In the genomic region with DNA sequence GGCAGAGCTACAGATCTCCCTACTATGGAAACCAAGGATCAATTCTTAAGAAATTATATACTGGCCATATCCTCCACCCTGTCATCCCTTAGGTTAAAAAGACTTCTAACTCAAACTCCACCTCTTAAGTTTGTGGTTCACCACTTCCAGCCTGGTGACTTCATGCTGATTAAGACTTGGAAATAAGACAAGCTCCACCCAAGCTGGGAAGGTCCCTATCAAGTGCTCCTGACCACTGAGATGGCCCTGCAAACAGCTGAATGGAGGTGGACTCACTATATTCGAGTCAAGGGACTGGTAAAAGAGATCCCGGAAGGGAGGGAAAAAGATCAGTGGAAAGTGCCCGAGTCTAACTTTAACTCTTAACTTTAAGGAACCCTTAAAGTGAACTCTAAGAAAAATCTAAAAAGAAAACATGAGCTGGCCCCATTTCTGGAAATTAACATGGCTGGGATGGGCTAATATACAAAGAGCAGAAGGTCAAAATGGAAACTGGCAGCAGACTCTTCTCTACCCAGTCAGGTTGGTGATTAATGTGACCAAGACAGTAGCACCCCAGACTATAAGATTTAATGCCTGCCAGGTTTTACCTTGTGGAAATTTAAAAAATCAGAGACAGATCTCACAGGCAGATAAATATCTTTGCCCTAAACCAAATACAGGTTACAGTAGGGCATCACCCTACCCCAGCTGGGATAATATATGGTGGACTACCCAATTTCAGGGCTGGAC, we compare ENCODE assay signal across 9 cellular contexts. TPM values are rescaled to one million over a fixed set of nuclear protein-coding genes. Genes with fewer than 3 reads are reported as not detected.
A peak's percentile ranks its signal among the peaks of the same experiment; 100 is the strongest.
DNase-seq lines count a peak whose midpoint lies in the region; ATAC-seq and TF ChIP-seq lines count a peak whose summit lies in the region.
"Had no signal": no experiment of that assay in that cellular context is flagged by ENCODE, and none has a peak within 500 bp of the region (broad histone marks: within the 10 kb centered on the region; RNA-seq: fewer than 3 reads in every experiment).

No MANE protein-coding gene starts in this region.

- H3K4me1 ChIP-seq in SJCRH30 (peaks cover 43% of the 10 kb centered on the region), right lobe of liver (no peaks in the 10 kb centered on the region), neuronal stem cell (ENCODE audit: control insufficient read depth in 2 of 2, insufficient read depth in 1 of 2, low read depth in 1 of 2, low read length in 2 of 2) (peaks cover 0 to 15% of the 10 kb centered on the region in 2 donors)

- no peak overlapping the region for H2AFZ ChIP-seq in neuronal stem cell (ENCODE audit: low read length)

- H3K4me3 Mint-ChIP-seq in stimulated activated naive CD8-positive, alpha-beta T cell treated with anti-CD3 and anti-CD28 coated beads, Interleukin-15, amount 100 ng/mL, for 72 hours = peak overlapping the region; percentile 76 to 81

- H3K14ac ChIP-seq in neuronal stem cell (ENCODE audit: low read length) = no peak overlapping the region

- TF ChIP-seq CTCF in right lobe of liver (IDR thresholded peaks at IDR 0.05) = no peak

- peak; percentile 85 for ATAC-seq in stimulated activated naive CD8-positive, alpha-beta T cell treated with anti-CD3 and anti-CD28 coated beads, Interleukin-15, amount 100 ng/mL, for 72 hours
- no peak for ATAC-seq in right lobe of liver

- H3K27ac Mint-ChIP-seq in stimulated activated naive CD8-positive, alpha-beta T cell treated with anti-CD3 and anti-CD28 coated beads, Interleukin-15, amount 100 ng/mL, for 72 hours = peak overlapping the region; percentile 9 to 77

- no peaks in the 10 kb centered on the region for H3K9me3 Mint-ChIP-seq in stimulated activated naive CD8-positive, alpha-beta T cell treated with anti-CD3 and anti-CD28 coated beads, Interleukin-15, amount 100 ng/mL, for 72 hours

- H3K9ac ChIP-seq in neuronal stem cell (ENCODE audit: low read depth, low read length, poor library complexity) = no peak overlapping the region

- H3K9me3 ChIP-seq in SJCRH30 (replicated peaks) = no peaks in the 10 kb centered on the region
- H3K9me3 ChIP-seq in right lobe of liver = no peaks in the 10 kb centered on the region
- H3K9me3 ChIP-seq in neuronal stem cell (replicated peaks in 1 of 2; ENCODE audit: control insufficient read depth in 2 of 2, insufficient read depth in 1 of 2, low read depth in 1 of 2, low read length in 2 of 2) = peaks cover 0 to 3% of the 10 kb centered on the region in 2 donors

- no peak overlapping the region for H2BK15ac ChIP-seq in neuronal stem cell (ENCODE audit: low read length)

- H2AK5ac ChIP-seq in neuronal stem cell (ENCODE audit: low read depth, low read length) = no peak overlapping the region

- DNase-seq in activated T-cell treated with anti-CD3 and anti-CD28 coated beads for 24 hours (ENCODE audit: low read depth) = peak; percentile 32
- DNase-seq in activated T-cell treated with anti-CD3 and anti-CD28 coated beads for 4 hours = no peak
- DNase-seq in SJCRH30 = peak; percentile 87 to 93
- peak; percentile 45 for DNase-seq in central memory CD4-positive, alpha-beta T cell
- DNase-seq in stimulated activated naive CD8-positive, alpha-beta T cell treated with anti-CD3 and anti-CD28 coated beads, Interleukin-15, amount 100 ng/mL, for 72 hours = peak; percentile 53 to 73
- no peak for DNase-seq in right lobe of liver
- DNase-seq in ureter (ENCODE audit: low spot score) = no peak
- DNase-seq in neuronal stem cell (ENCODE audit: low spot score) = no peak

- no peaks in the 10 kb centered on the region; the same call in 1 of the 2 replicates for H3K36me3 ChIP-seq in SJCRH30
- no peaks in the 10 kb centered on the region for H3K36me3 ChIP-seq in right lobe of liver
- no peaks in the 10 kb centered on the region for H3K36me3 ChIP-seq in neuronal stem cell (replicated peaks in 1 of 2; ENCODE audit: control insufficient read depth in 2 of 2, insufficient read depth in 2 of 2, low read length in 2 of 2)

- H3K4ac ChIP-seq in neuronal stem cell (ENCODE audit: low read length) = no peak overlapping the region

- H3K23ac ChIP-seq in neuronal stem cell (ENCODE audit: low read depth, low read length, poor library complexity) = no peak overlapping the region

- no peak overlapping the region for H2BK5ac ChIP-seq in neuronal stem cell (ENCODE audit: low read length)

- 68% methylated on average over 3 of the region's 3 CpGs for WGBS in right lobe of liver (ENCODE audit: insufficient coverage, low coverage, low lambda C conversion rate, missing lambda C conversion rate)
- no CpG with 5 or more reads among the region's 3 CpGs for WGBS in neuronal stem cell (ENCODE audit: extremely low coverage in 2 of 2, insufficient read length in 2 of 2, insufficient replicate concordance in 1 of 2), 2 donors

- no peak overlapping the region for H4K8ac ChIP-seq in neuronal stem cell (ENCODE audit: low read depth, low read length)

- H3K79me1 ChIP-seq in neuronal stem cell (ENCODE audit: low read depth, low read length) = no peaks in the 10 kb centered on the region

- H3K27ac ChIP-seq in SJCRH30 (peak overlapping the region; percentile 84), right lobe of liver (no peak overlapping the region), neuronal stem cell (replicated peaks; ENCODE audit: low read length) (no peak overlapping the region)
- H3K27ac ChIP-seq: C4-2B had no signal

- no peak overlapping the region for H2BK120ac ChIP-seq in neuronal stem cell (ENCODE audit: low read depth, low read length)

- H4K91ac ChIP-seq in neuronal stem cell (ENCODE audit: low read depth, low read length, poor library complexity) = no peak overlapping the region

- H3K4me2 ChIP-seq in neuronal stem cell (ENCODE audit: insufficient read depth, low read length, poor library complexity, severe bottlenecking) = no peak overlapping the region

- no peak for TF ChIP-seq POLR2A in right lobe of liver (IDR thresholded peaks at IDR 0.05)

- intact Hi-C loops in right lobe of liver (cut with DNase I) = no loop called here

- H3K4me3 ChIP-seq in SJCRH30 (no peak overlapping the region), right lobe of liver (no peak overlapping the region), neuronal stem cell (ENCODE audit: low read length in 2 of 2) (no peak overlapping the region)

- H3K27me3 ChIP-seq in SJCRH30 (no peaks in the 10 kb centered on the region), right lobe of liver (no peaks in the 10 kb centered on the region), neuronal stem cell (ENCODE audit: control insufficient read depth in 3 of 3, insufficient read depth in 3 of 3, low read depth in 1 of 3, low read length in 3 of 3) (no peaks in the 10 kb centered on the region)

- no peak overlapping the region for H2BK12ac ChIP-seq in neuronal stem cell (ENCODE audit: low read length)

- peaks cover 49% of the 10 kb centered on the region for H3K4me1 Mint-ChIP-seq in stimulated activated naive CD8-positive, alpha-beta T cell treated with anti-CD3 and anti-CD28 coated beads, Interleukin-15, amount 100 ng/mL, for 72 hours

- no peak overlapping the region for H3K18ac ChIP-seq in neuronal stem cell (ENCODE audit: low read length)

- peaks cover 53% of the 10 kb centered on the region for H3K27me3 Mint-ChIP-seq in stimulated activated naive CD8-positive, alpha-beta T cell treated with anti-CD3 and anti-CD28 coated beads, Interleukin-15, amount 100 ng/mL, for 72 hours

RNA-seq across cellular contexts. Expression of a gene that starts 43.9 kb away (rescaled TPM):
- 21.5 and 25.5 TPM in 2 replicates for total RNA-seq in SJCRH30 (2014; rRNA removed; shearing (Covaris generic))
- total RNA-seq in right lobe of liver (10 to 100 TPM in 2 of 6 experiments, 1 to 10 TPM in 4; 5.9 to 21.5 (median 8.3) TPM), ureter (23.4 TPM)
- 6.1 TPM for polyA plus RNA-seq in neuronal stem cell (2013, experiment 1 of 2)
- polyA plus RNA-seq in neuronal stem cell (2013, experiment 2 of 2) = 6.0 TPM

Comparison
In these comparisons a context has a peak if more than half of its experiments do, and no peak if none do; other contexts are left out.
1. DNase-seq: peak in activated T-cell treated with anti-CD3 and anti-CD28 coated beads for 24 hours (single experiment), SJCRH30 (2 of 2), central memory CD4-positive, alpha-beta T cell (single experiment) and stimulated activated naive CD8-positive, alpha-beta T cell treated with anti-CD3 and anti-CD28 coated beads, Interleukin-15, amount 100 ng/mL, for 72 hours (2 of 2); none in activated T-cell treated with anti-CD3 and anti-CD28 coated beads for 4 hours (single experiment), right lobe of liver (0 of 3), ureter (single experiment) and neuronal stem cell (single experiment).